In genomic region chr14:22819191-22819988, GRCh38 we compare ENCODE assay signal across 1 cellular context.
TF ChIP-seq lines count a peak whose summit lies in the region.

No MANE protein-coding gene starts in this region.

TF ChIP-seq in SK-N-SH treated with all-trans-retinoic acid at 6 μM for 48 hours, 23 proteins besides CTCF, POLR2A, EP300 and RAD21 (continued from another document):
- TF ChIP-seq ARNTL (CRISPR knock-in tag; IDR thresholded peaks at IDR 0.05; ENCODE audit: borderline replicate concordance, low read depth) (no peak), PPARA (CRISPR knock-in tag; IDR thresholded peaks at IDR 0.05; ENCODE audit: borderline replicate concordance) (no peak), ZFP30 (CRISPR knock-in tag; IDR thresholded peaks at IDR 0.05) (no peak), CSRNP3 (CRISPR knock-in tag; IDR thresholded peaks at IDR 0.05) (no peak), ZFP3 (CRISPR knock-in tag; IDR thresholded peaks at IDR 0.05) (no peak), CSDC2 (CRISPR knock-in tag; IDR thresholded peaks at IDR 0.05) (no peak), ZNF565 (CRISPR knock-in tag; conservative IDR thresholded peaks at IDR 0.05; ENCODE audit: low read depth) (no peak), RARB (CRISPR knock-in tag; IDR thresholded peaks at IDR 0.05) (no peak), PATZ1 (CRISPR knock-in tag; IDR thresholded peaks at IDR 0.05; ENCODE audit: borderline replicate concordance) (no peak), SNAI2 (CRISPR knock-in tag; IDR thresholded peaks at IDR 0.05) (no peak)
